ENCODE assay signal across 2 cellular contexts in the genomic region with DNA sequence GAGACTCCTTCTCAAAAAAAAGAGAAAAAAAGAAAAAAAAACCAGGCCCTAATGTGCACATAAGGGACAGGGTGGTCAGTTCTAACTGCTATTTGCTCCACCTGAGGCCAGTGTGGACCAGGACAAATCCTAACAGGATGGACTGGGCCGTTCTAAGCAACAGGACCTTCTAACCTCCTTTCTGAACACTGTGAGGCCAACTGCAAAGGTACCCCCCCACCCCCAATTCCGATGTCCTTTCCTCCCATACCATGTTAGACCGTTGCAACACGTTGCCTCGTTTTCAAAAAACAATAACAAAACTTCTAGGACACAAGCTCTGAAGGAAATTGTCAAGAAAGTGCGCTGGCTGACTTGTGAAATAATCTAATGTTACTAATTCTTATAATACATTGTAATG.
TF ChIP-seq lines count a peak whose summit lies in the region.

No MANE protein-coding gene starts in this region.

TF ChIP-seq in A549, 52 proteins besides CTCF, POLR2A, EP300 and RAD21:
- TF ChIP-seq, protein P1, sequence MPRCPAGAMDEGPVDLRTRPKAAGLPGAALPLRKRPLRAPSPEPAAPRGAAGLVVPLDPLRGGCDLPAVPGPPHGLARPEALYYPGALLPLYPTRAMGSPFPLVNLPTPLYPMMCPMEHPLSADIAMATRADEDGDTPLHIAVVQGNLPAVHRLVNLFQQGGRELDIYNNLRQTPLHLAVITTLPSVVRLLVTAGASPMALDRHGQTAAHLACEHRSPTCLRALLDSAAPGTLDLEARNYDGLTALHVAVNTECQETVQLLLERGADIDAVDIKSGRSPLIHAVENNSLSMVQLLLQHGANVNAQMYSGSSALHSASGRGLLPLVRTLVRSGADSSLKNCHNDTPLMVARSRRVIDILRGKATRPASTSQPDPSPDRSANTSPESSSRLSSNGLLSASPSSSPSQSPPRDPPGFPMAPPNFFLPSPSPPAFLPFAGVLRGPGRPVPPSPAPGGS (IDR thresholded peaks at IDR 0.05), result no peak

TF ChIP-seq in K562, 482 proteins besides CTCF, POLR2A, EP300 and RAD21:
- TF ChIP-seq TRIM24 (IDR thresholded peaks at IDR 0.05) (no peak), JUND (IDR thresholded peaks at IDR 0.05; ENCODE audit: borderline replicate concordance, low read depth, low read length) (no peak), JUND (tag; IDR thresholded peaks at IDR 0.05; ENCODE audit: borderline replicate concordance, low read depth, low read length) (no peak), CBX3 (IDR thresholded peaks at IDR 0.05; ENCODE audit: borderline replicate concordance in 1 of 2, low read length in 2 of 2) (no peak), PTRF (tag; IDR thresholded peaks at IDR 0.05) (no peak), MYBL2 (IDR thresholded peaks at IDR 0.05; ENCODE audit: low read depth) (0 out of 2 replicates have a peak, but pooled peaks have one; percentile 31), MYBL2 (CRISPR knock-in tag; IDR thresholded peaks at IDR 0.05; ENCODE audit: borderline replicate concordance) (no peak)
- TF ChIP-seq, protein P2, sequence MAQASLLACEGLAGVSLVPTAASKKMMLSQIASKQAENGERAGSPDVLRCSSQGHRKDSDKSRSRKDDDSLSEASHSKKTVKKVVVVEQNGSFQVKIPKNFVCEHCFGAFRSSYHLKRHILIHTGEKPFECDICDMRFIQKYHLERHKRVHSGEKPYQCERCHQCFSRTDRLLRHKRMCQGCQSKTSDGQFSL (CRISPR knock-in tag; IDR thresholded peaks at IDR 0.05), result peak; percentile 64; the same call in 1 of the 2 replicates
- TF ChIP-seq, protein P2 (tag; IDR thresholded peaks at IDR 0.05), result no peak
- TF ChIP-seq, protein P3, sequence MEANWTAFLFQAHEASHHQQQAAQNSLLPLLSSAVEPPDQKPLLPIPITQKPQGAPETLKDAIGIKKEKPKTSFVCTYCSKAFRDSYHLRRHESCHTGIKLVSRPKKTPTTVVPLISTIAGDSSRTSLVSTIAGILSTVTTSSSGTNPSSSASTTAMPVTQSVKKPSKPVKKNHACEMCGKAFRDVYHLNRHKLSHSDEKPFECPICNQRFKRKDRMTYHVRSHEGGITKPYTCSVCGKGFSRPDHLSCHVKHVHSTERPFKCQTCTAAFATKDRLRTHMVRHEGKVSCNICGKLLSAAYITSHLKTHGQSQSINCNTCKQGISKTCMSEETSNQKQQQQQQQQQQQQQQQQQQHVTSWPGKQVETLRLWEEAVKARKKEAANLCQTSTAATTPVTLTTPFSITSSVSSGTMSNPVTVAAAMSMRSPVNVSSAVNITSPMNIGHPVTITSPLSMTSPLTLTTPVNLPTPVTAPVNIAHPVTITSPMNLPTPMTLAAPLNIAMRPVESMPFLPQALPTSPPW (CRISPR knock-in tag; IDR thresholded peaks at IDR 0.05), result no peak
- TF ChIP-seq, protein P4, sequence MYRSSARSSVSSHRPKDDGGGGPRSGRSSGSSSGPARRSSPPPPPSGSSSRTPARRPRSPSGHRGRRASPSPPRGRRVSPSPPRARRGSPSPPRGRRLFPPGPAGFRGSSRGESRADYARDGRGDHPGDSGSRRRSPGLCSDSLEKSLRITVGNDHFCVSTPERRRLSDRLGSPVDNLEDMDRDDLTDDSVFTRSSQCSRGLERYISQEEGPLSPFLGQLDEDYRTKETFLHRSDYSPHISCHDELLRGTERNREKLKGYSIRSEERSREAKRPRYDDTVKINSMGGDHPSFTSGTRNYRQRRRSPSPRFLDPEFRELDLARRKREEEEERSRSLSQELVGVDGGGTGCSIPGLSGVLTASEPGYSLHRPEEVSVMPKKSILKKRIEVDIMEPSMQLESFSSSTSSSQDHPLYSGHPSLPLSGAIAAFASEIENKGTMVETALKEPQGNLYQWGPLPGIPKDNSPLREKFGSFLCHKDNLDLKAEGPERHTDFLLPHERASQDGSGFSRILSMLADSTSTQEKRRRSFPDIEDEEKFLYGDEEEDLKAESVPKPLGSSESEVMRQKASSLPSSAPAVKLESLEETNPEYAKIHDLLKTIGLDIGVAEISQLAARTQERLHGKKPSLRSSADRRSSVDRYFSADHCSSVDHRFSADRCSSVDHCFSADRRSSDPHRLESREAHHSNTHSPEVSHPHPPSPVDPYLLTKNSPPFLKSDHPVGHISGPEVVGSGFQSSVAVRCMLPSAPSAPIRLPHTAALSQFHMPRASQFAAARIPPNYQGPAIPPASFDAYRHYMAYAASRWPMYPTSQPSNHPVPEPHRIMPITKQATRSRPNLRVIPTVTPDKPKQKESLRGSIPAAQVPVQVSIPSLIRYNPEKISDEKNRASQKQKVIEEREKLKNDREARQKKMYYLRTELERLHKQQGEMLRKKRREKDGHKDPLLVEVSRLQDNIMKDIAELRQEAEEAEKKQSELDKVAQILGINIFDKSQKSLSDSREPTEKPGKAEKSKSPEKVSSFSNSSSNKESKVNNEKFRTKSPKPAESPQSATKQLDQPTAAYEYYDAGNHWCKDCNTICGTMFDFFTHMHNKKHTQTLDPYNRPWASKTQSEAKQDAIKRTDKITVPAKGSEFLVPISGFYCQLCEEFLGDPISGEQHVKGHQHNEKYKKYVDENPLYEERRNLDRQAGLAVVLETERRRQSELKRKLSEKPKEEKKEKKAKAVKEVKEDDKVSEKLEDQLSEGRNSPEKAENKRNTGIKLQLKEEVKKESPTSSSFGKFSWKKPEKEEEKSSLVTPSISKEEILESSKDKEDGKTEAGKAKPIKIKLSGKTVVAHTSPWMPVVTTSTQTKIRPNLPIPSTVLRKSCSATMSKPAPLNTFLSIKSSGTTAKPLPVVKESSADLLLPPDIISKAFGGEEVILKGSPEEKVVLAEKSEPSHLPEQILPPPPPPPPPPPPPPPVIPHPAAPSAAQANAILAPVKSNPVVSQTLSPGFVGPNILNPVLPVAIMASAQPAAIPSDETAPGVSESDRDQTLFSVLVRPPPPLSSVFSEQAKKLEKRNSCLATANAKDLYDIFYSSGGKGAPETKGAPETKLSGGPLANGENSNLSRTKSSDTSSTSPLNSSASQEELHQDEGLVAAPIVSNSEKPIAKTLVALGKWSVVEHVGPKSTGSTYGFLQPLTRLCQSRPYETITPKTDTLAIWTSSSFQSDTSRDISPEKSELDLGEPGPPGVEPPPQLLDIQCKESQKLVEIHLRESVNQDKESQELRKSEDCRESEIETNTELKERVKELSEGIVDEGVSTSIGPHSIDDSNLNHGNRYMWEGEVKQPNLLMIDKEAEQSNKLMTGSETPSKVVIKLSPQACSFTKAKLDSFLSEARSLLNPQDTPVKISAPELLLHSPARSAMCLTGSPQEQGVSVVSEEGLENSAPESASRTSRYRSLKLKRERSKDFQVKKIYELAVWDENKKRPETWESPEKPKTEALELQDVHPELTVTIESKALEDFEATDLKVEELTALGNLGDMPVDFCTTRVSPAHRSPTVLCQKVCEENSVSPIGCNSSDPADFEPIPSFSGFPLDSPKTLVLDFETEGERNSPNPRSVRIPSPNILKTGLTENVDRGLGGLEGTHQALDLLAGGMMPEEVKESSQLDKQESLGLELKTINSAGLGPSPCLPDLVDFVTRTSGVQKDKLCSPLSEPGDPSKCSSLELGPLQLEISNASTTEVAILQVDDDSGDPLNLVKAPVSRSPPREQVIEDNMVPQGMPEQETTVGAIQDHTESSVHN (IDR thresholded peaks at IDR 0.05; ENCODE audit: borderline replicate concordance in 1 of 2, low read depth in 1 of 2), result no peak
